In genomic region chr3:182234881-182235280, GRCh38 we compare ENCODE assay signal across 25 cellular contexts.
"Had no signal": no experiment of that assay in that cellular context is flagged by ENCODE, and none has a peak within 500 bp of the region (broad histone marks: within the 10 kb centered on the region; RNA-seq: fewer than 3 reads in every experiment).

No MANE protein-coding gene starts in this region.

- ATAC-seq: activated CD8-positive, alpha-beta T cell treated with anti-CD3 and anti-CD28 coated beads for 36 hours; activated naive CD8-positive, alpha-beta T cell treated with anti-CD3 and anti-CD28 coated beads, Interleukin-2, amount 50 U/mL, for 24 hours; activated T-cell treated with anti-CD3 and anti-CD28 coated beads, Interleukin-2, amount 50 U/mL, for 4 hours; activated T-helper 17 cell treated with anti-CD3 and anti-CD28 coated beads, Interleukin-2, amount 50 U/mL, for 72 hours; effector memory CD8-positive, alpha-beta T cell; foreskin keratinocyte; left ventricle myocardium superior; psoas muscle; right cardiac atrium; stimulated activated naive B cell treated with anti-CD40 and anti-IgM and Interleukin-4, amounts not matched to agents 10 μg/mL and 1 μg/mL and 100 μg/mL, for 72 hours; T-helper 17 cell had no signal

- H3K27me3 ChIP-seq: cardiac muscle cell, foreskin keratinocyte, suprapubic skin, tibial artery had no signal

- H3K27ac ChIP-seq: cardiac muscle cell, coronary artery, foreskin keratinocyte, neutrophil, psoas muscle, suprapubic skin, tibial artery had no signal

- DNase-seq: activated B cell treated with CpG ODN at 0.5 μM for 24 hours; activated CD4-positive, alpha-beta T cell treated with anti-CD3 and anti-CD28 coated beads, Interleukin-2, amount 50 U/mL, for 1 hour; activated CD8-positive, alpha-beta T cell treated with anti-CD3 and anti-CD28 coated beads for 36 hours; activated gamma-delta T cell treated with Interleukin-2 at 50 U/mL for 16 hours; activated naive CD8-positive, alpha-beta T cell treated with anti-CD3 and anti-CD28 coated beads, Interleukin-2, amount 50 U/mL, for 24 hours; activated T-cell treated with anti-CD3 and anti-CD28 coated beads, Interleukin-2, amount 50 U/mL, for 4 hours; amygdala; cerebellar nuclear complex; effector memory CD8-positive, alpha-beta T cell; foreskin keratinocyte; glutamatergic neuron; islet precursor cell; left ventricle myocardium superior; psoas muscle; right cardiac atrium; stimulated activated CD4-positive, alpha-beta T cell treated with anti-CD3 and anti-CD28 coated beads, Interleukin-15, amount 100 ng/mL, for 24 hours; stimulated activated CD4-positive, alpha-beta T cell treated with anti-CD3 and anti-CD28 coated beads, Interleukin-2, amount 100 ng/mL, for 24 hours; stimulated activated naive B cell treated with anti-CD40 and anti-IgM and Interleukin-4, amounts not matched to agents 10 μg/mL and 1 μg/mL and 100 μg/mL, for 72 hours; T-helper 17 cell; tibial artery had no signal

- H3K4me1 ChIP-seq: psoas muscle, suprapubic skin, tibial artery had no signal

- H3K36me3 ChIP-seq: cardiac muscle cell, neutrophil, suprapubic skin, tibial artery had no signal

- H3K9me3 ChIP-seq: neutrophil, psoas muscle, suprapubic skin, tibial artery had no signal

- H3K4me3 ChIP-seq: cardiac muscle cell, coronary artery, psoas muscle, suprapubic skin, tibial artery had no signal
